Comparison of ENCODE assay signal across 15 cellular contexts in the genomic region with DNA sequence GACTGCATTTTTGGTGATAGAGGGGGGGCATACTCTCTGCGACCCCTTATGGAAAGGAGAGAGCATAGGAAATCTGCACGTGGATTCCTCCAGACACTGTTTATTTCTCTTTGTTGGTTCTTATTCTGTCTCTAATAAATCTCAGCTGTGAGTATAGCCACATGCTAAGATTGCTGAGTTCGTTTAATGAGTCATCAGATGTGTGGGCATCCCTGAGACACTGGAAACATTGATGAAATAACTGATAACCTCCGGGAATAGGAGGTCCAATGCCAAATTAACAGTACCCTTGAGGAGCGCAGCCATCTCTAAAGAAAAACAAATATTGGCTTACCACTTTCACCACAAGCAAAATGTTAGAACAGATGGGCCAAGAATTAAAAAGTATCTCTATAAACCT.
A peak's percentile ranks its signal among the peaks of the same experiment; 100 is the strongest.
DNase-seq lines count a peak whose midpoint lies in the region; FAIRE-seq and TF ChIP-seq lines count a peak whose summit lies in the region.
"Had no signal": no experiment of that assay in that cellular context is flagged by ENCODE, and none has a peak within 500 bp of the region (broad histone marks: within the 10 kb centered on the region; RNA-seq: fewer than 3 reads in every experiment).

No MANE protein-coding gene starts in this region.

- no peak for TF ChIP-seq CTCF in fibroblast of mammary gland (conservative IDR thresholded peaks at IDR 0.05; ENCODE audit: control insufficient read depth, insufficient read depth, low read depth, low read length)

- no peak overlapping the region for H3K4me3 ChIP-seq in fibroblast of mammary gland (ENCODE audit: control insufficient read depth, low read depth, low read length)
- H3K4me3 ChIP-seq: BLaER1 had no signal

- TF ChIP-seq POLR2A in H54 (IDR thresholded peaks at IDR 0.05; ENCODE audit: low read depth, low read length), result no peak

- DNase-seq in H54 (ENCODE audit: insufficient read length, low spot score), result peak; percentile 9
- DNase-seq in SK-MEL-5 (ENCODE audit: low read depth, low spot score), result peak; percentile 4
- DNase-seq in fibroblast of mammary gland (ENCODE audit: low read depth), result peak; percentile 0
- peak; percentile 36 for DNase-seq in urothelium cell line (ENCODE audit: low spot score)
- DNase-seq in posterior cingulate gyrus, result no peak
- no peak for DNase-seq in CD1c-positive myeloid dendritic cell (ENCODE audit: extremely low spot score)
- no peak for DNase-seq in ecto neural progenitor cell (ENCODE audit: low spot score)
- DNase-seq: DMS 273 treated with DMSO at 0.1 percent for 48 hours, H7, NCI-H1092, NCI-H1694, NCI-H2107, NCI-H748 treated with DMSO at 0.1 percent for 48 hours, Right ventricle myocardium superior had no signal

- intact Hi-C loops in posterior cingulate gyrus (cut with DNase I), result no loop called here

- peak; percentile 33 for FAIRE-seq in H54 (lab: Jason Lieb, UNC)
- no peak for FAIRE-seq in urothelium cell line (lab: Jason Lieb, UNC)

- in situ Hi-C loops in SK-MEL-5 (cut with HindIII; ENCODE audit: low pct_unique_long_range_greater_than_20kb, low sequenced_read_pairs), result no loop called here

Comparison
In these comparisons a context has a peak if more than half of its experiments do, and no peak if none do; other contexts are left out.
1. DNase-seq: peak in H54 (single experiment), SK-MEL-5 (single experiment), fibroblast of mammary gland (single experiment) and urothelium cell line (single experiment); none in posterior cingulate gyrus (0 of 10), CD1c-positive myeloid dendritic cell (single experiment) and ecto neural progenitor cell (single experiment).